ENCODE assay signal across 17 cellular contexts in the genomic region with DNA sequence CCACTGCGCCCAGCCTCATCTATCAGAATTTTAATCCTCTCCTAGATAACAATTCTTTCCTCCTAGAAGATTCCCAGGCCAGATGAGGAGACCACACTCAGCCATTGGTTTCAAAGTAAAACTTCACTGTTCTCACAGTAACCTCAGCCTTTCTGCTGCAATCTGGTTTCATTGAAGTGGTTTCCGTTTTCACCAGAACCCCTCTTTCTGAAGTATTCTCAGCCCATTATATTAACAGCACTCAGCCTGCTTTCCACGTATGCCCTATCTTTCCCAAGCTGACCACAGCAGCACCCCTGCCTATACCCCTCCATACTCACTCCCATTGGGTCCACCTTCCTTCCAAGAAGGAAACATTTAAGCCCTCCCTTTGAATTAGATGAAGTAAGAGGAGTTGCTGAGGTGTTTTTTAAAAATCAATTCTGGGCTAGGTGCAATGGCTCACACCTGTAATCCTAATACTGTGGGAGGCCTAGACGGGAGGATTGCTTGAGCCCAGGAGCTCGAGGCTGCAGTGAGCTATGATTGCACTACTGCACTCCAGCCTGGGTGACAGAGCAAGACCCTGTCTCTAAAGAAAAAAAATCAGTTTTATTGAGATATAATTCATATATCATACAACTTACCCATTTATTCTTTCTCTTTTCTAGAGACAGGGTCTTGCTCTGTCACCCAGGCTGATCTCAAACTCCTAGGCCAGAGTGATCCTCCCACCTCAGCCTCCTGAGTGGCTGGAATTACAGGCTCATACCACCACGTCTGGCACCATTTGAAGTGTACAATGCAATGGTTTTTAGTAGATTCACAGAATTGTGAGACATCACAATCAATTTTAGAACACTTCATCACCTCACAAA. TPM values are rescaled to one million over a fixed set of nuclear protein-coding genes. Genes with fewer than 3 reads are reported as not detected.
DNase-seq lines count a peak whose midpoint lies in the region; ATAC-seq, FAIRE-seq and TF ChIP-seq lines count a peak whose summit lies in the region.
"Had no signal": no experiment of that assay in that cellular context is flagged by ENCODE, and none has a peak within 500 bp of the region (broad histone marks: within the 10 kb centered on the region; RNA-seq: fewer than 3 reads in every experiment).

No MANE protein-coding gene starts in this region.

- H2BK15ac ChIP-seq in mesendoderm (replicated peaks; ENCODE audit: low read depth), result no peak overlapping the region

- no peaks in the 10 kb centered on the region for H3K79me2 ChIP-seq in mesendoderm (ENCODE audit: control insufficient read depth, insufficient read depth, low read length)
- no peaks in the 10 kb centered on the region for H3K79me2 ChIP-seq in OCI-LY7 (ENCODE audit: insufficient read depth, low read depth, low read length)

- H3K27me3 Mint-ChIP-seq in activated CD8-positive, alpha-beta T cell treated with anti-CD3 and anti-CD28 coated beads for 36 hours, result peaks cover 49% of the 10 kb centered on the region

- CTCF ChIA-PET in activated CD8-positive, alpha-beta T cell treated with anti-CD3 and anti-CD28 coated beads for 36 hours (lab: Charles Lee), result interaction anchor here (1.9 to 2.6 kb wide), 2 partner anchors 35 to 159 kb away, joined by 5 to 14 read pairs; no protein-coding TSS in a partner anchor
- CTCF ChIA-PET in OCI-LY7 (lab: Charles Lee; ENCODE audit: unreplicated experiment), result no interaction called here

- H3K4me2 ChIP-seq in mesendoderm (ENCODE audit: low read length) (no peak overlapping the region), OCI-LY7 (ENCODE audit: low read length) (no peak overlapping the region)

- no peaks in the 10 kb centered on the region for H3K36me3 ChIP-seq in mesendoderm (ENCODE audit: control insufficient read depth, insufficient read depth, low read length)
- H3K36me3 ChIP-seq in OCI-LY7 (ENCODE audit: insufficient read depth, low read length), result no peaks in the 10 kb centered on the region
- H3K36me3 ChIP-seq: SJSA1 had no signal

- no peak overlapping the region for H2AK5ac ChIP-seq in mesendoderm (ENCODE audit: low read length)

- H3K27me3 ChIP-seq in mesendoderm (ENCODE audit: insufficient read depth, low read length, poor library complexity), result no peaks in the 10 kb centered on the region
- H3K27me3 ChIP-seq: SJSA1 had no signal

- DNase-seq in activated CD4-positive, CD25-positive, alpha-beta regulatory T cell treated with anti-CD3 and anti-CD28 coated beads, Interleukin-2, amount 50 U/mL, for 16 hours (ENCODE audit: low read depth, low spot score), result peak; percentile 13
- no peak for DNase-seq in activated CD4-positive, CD25-positive, alpha-beta regulatory T cell (lab: John Stamatoyannopoulos, UW)
- DNase-seq in GM19239 (ENCODE audit: insufficient read length, low spot score) (no peak), mesendoderm (no peak), NCI-H524 (lab: John Stamatoyannopoulos, UW) (no peak), OCI-LY7 (ENCODE audit: low spot score) (no peak)
- peak; percentile 37 for DNase-seq in activated CD8-positive, alpha-beta T cell treated with anti-CD3 and anti-CD28 coated beads for 36 hours
- DNase-seq: amniotic stem cell, Calu3, hippocampal formation, NCI-H2081 treated with DMSO at 0.1 percent for 48 hours, occipital lobe, small intestine had no signal

- peaks cover 23% of the 10 kb centered on the region for H3K4me1 Mint-ChIP-seq in activated CD8-positive, alpha-beta T cell treated with anti-CD3 and anti-CD28 coated beads for 36 hours (ENCODE audit: low read depth)

- no peaks in the 10 kb centered on the region for H3K9me2 ChIP-seq in OCI-LY7 (ENCODE audit: insufficient read depth, low read length)

- intact Hi-C loops in activated CD8-positive, alpha-beta T cell treated with anti-CD3 and anti-CD28 coated beads for 36 hours (cut with micrococcal nuclease), result no loop called here
- intact Hi-C loops in OCI-LY7 (cut with micrococcal nuclease; ENCODE audit: unreplicated experiment), result no loop called here

- H3K56ac ChIP-seq in mesendoderm (ENCODE audit: low read length), result no peak overlapping the region

- H3K4me3 ChIP-seq in mesendoderm (ENCODE audit: low read length) (no peak overlapping the region), OCI-LY7 (ENCODE audit: low read depth, low read length, poor library complexity, severe bottlenecking) (no peak overlapping the region)
- H3K4me3 ChIP-seq: coronary artery, SJSA1 had no signal

- H3K9ac ChIP-seq in mesendoderm (ENCODE audit: low read length), result no peak overlapping the region

- H3K4ac ChIP-seq in mesendoderm (ENCODE audit: low read depth, low read length), result peak overlapping the region; percentile 56

- H4K20me1 ChIP-seq in OCI-LY7 (ENCODE audit: insufficient read depth, low read length), result no peaks in the 10 kb centered on the region

- TF ChIP-seq CTCF in activated CD8-positive, alpha-beta T cell treated with anti-CD3 and anti-CD28 coated beads for 36 hours (IDR thresholded peaks at IDR 0.05), result no peak
- TF ChIP-seq CTCF in OCI-LY7 (conservative IDR thresholded peaks at IDR 0.05; ENCODE audit: low read length), result no peak

- POLR2A ChIA-PET in activated CD8-positive, alpha-beta T cell treated with anti-CD3 and anti-CD28 coated beads for 36 hours (lab: Charles Lee), result no interaction called here
- POLR2A ChIA-PET in OCI-LY7 (lab: Charles Lee), result no interaction called here

- peak overlapping the region; percentile 51 for H2BK120ac ChIP-seq in mesendoderm (ENCODE audit: low read depth, low read length)

- H3K36me3 Mint-ChIP-seq in activated CD8-positive, alpha-beta T cell treated with anti-CD3 and anti-CD28 coated beads for 36 hours (ENCODE audit: low read depth), result no peaks in the 10 kb centered on the region

- H3K18ac ChIP-seq in mesendoderm (ENCODE audit: low read length), result peak overlapping the region; percentile 53

- no peak overlapping the region for H3K23ac ChIP-seq in mesendoderm (ENCODE audit: low read length)

- H3K9me3 ChIP-seq in OCI-LY7 (ENCODE audit: low read length), result no peaks in the 10 kb centered on the region

- ATAC-seq in activated CD8-positive, alpha-beta T cell treated with anti-CD3 and anti-CD28 coated beads for 36 hours, result peak; percentile 81
- ATAC-seq in GM19463 (IDR thresholded peaks at IDR 0.05; ENCODE audit: unreplicated experiment), result no peak

- H3K79me1 ChIP-seq in mesendoderm (ENCODE audit: low read length), result no peaks in the 10 kb centered on the region

- peaks cover 6% of the 10 kb centered on the region for H3K9me3 Mint-ChIP-seq in activated CD8-positive, alpha-beta T cell treated with anti-CD3 and anti-CD28 coated beads for 36 hours

- FAIRE-seq in GM19239 (lab: Jason Lieb, UNC), result peak; percentile 51
- FAIRE-seq: small intestine had no signal

- no peak overlapping the region for H4K8ac ChIP-seq in mesendoderm (ENCODE audit: low read depth, low read length)

- no peak overlapping the region for H4K5ac ChIP-seq in mesendoderm (ENCODE audit: low read length)

- H2BK5ac ChIP-seq in mesendoderm (ENCODE audit: low read length), result no peak overlapping the region

- no peak overlapping the region for H2AFZ ChIP-seq in OCI-LY7 (ENCODE audit: low read length)

- H3K27ac Mint-ChIP-seq in activated CD8-positive, alpha-beta T cell treated with anti-CD3 and anti-CD28 coated beads for 36 hours, result peak overlapping the region; percentile 14

- H3K4me1 ChIP-seq in mesendoderm (ENCODE audit: control insufficient read depth, low read depth, low read length) (peaks cover 7% of the 10 kb centered on the region), OCI-LY7 (ENCODE audit: insufficient read depth, low read length, poor library complexity, severe bottlenecking) (peaks cover 45% of the 10 kb centered on the region)

- BruUV-seq in OCI-LY7 (replicated peaks; lab: Mats Ljungman, UMichigan), result no TSS peak

- no peak overlapping the region for H3K27ac ChIP-seq in mesendoderm (ENCODE audit: low read depth, low read length)
- no peak overlapping the region for H3K27ac ChIP-seq in OCI-LY7 (ENCODE audit: low read depth, low read length, poor library complexity, severe bottlenecking)
- H3K27ac ChIP-seq: 22Rv1, coronary artery, SJSA1 had no signal

- no CpG with 5 or more reads among the region's 6 CpGs for WGBS in mesendoderm (ENCODE audit: extremely low coverage, insufficient coverage, low lambda C conversion rate)

- H3K4me3 Mint-ChIP-seq in activated CD8-positive, alpha-beta T cell treated with anti-CD3 and anti-CD28 coated beads for 36 hours, result no peak overlapping the region

RNA-seq across cellular contexts. Expression of a gene that starts 11.3 kb away (rescaled TPM):
- under 1 TPM; 0.41 to 0.47 TPM for total RNA-seq in activated CD8-positive, alpha-beta T cell treated with anti-CD3 and anti-CD28 coated beads for 36 hours
- polyA plus RNA-seq in mesendoderm (2013, experiment 1 of 2), result 15.7 TPM
- polyA plus RNA-seq in mesendoderm (2013, experiment 2 of 2), result 15.6 TPM
- 2.0 and 5.2 TPM in 2 replicates for total RNA-seq in OCI-LY7 (2014; rRNA removed; shearing (Covaris generic))
- 0.74 and 0.85 TPM in 2 replicates for total RNA-seq in OCI-LY7 (2022)

RNA-seq across cellular contexts. Expression of a gene that starts 47.9 kb away (rescaled TPM):
- 10 to 100 TPM; 17.8 to 18.5 TPM for total RNA-seq in activated CD8-positive, alpha-beta T cell treated with anti-CD3 and anti-CD28 coated beads for 36 hours
- 13.0 TPM for polyA plus RNA-seq in mesendoderm (2013, experiment 1 of 2)
- 13.1 TPM for polyA plus RNA-seq in mesendoderm (2013, experiment 2 of 2)
- 21.1 and 29.1 TPM in 2 replicates for total RNA-seq in OCI-LY7 (2014; rRNA removed; shearing (Covaris generic))
- total RNA-seq in OCI-LY7 (2022), result 34.8 and 41.6 TPM in 2 replicates

Comparison
In these comparisons a context has a peak if more than half of its experiments do, and no peak if none do; other contexts are left out.
1. DNase-seq: peak in activated CD4-positive, CD25-positive, alpha-beta regulatory T cell treated with anti-CD3 and anti-CD28 coated beads, Interleukin-2, amount 50 U/mL, for 16 hours (single experiment) and activated CD8-positive, alpha-beta T cell treated with anti-CD3 and anti-CD28 coated beads for 36 hours (single experiment); none in activated CD4-positive, CD25-positive, alpha-beta regulatory T cell (0 of 4), GM19239 (single experiment), mesendoderm (single experiment), NCI-H524 (0 of 2) and OCI-LY7 (single experiment).